13 cellular contexts compared by ENCODE assay signal in the genomic region with DNA sequence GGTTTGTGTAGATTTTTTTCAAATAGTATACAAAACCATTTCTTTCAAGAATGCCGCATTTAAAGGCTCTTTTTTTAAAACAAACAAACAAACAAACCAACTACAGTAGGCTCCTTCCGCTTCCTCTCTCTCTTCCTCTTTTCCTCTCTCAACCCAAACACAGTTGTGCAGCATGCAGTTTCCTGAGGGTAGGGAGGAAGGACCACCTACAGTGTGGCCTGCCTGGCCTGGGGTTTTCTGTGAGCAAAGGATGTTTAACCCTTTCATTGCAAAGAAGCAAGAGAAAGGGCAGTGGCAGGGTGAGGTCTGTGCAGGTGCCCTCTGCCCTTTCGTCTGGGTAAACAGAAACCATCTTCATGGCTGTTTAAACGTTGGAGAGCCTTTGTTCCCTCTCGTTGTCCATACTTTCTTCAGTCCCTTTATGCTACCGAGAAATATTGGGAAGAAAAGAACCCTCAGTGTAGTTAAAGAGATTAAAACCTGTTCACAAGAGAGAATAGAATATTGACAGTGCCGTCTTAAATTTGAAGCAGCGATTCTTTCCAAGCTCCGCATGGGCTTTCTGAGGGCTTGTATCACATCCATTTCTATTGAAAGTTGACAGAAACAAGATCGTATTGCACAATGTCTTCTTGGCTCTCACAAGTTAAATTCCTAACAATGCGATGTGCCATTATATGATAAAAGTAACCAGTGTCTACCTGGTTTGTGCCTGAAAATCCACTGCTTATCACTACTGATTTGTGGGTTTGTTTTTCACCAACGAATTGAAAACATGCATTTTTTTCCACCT.
DNase-seq lines count a peak whose midpoint lies in the region; ATAC-seq, FAIRE-seq and TF ChIP-seq lines count a peak whose summit lies in the region.
"Had no signal": no experiment of that assay in that cellular context is flagged by ENCODE, and none has a peak within 500 bp of the region (broad histone marks: within the 10 kb centered on the region; RNA-seq: fewer than 3 reads in every experiment).

No MANE protein-coding gene starts in this region.

- H3K27me3 Mint-ChIP-seq in activated T-cell treated with anti-CD3 and anti-CD28 coated beads, Interleukin-2, amount 50 U/mL, for 24 hours, result no peaks in the 10 kb centered on the region

- no TSS peak for BruUV-seq in HepG2 (replicated peaks; lab: Mats Ljungman, UMichigan)

- DNase-seq in NOMO-1 treated with dmso at 0.1 percent for 144 hours (lab: John Stamatoyannopoulos, UW; ENCODE audit: unreplicated experiment) (peak; percentile 6), HepG2 (ENCODE audit: low spot score) (no peak), HT-29 (ENCODE audit: low spot score) (no peak), activated gamma-delta T cell treated with Interleukin-2 at 50 U/mL for 16 hours (no peak)
- no peak for DNase-seq in activated T-cell treated with anti-CD3 and anti-CD28 coated beads, Interleukin-2, amount 50 U/mL, for 24 hours
- DNase-seq: activated CD4-positive, alpha-beta memory T cell treated with anti-CD3 and anti-CD28 coated beads, Interleukin-2, amount 10 ng/mL, durations not matched to agents 7 days and 5 days; effector memory CD4-positive, alpha-beta T cell; hippocampal formation; NCI-H510A had no signal

- no peaks in the 10 kb centered on the region for H3K27me3 ChIP-seq in HepG2 (ENCODE audit: control insufficient read depth in 1 of 2, insufficient read depth in 2 of 2, low read length in 2 of 2)

- TF ChIP-seq POLR2A in HepG2 (IDR thresholded peaks at IDR 0.05; ENCODE audit: insufficient read depth in 1 of 2, low read depth in 2 of 2, low read length in 2 of 2), result no peak

- intact Hi-C loops in HepG2 (cut with micrococcal nuclease; ENCODE audit: unreplicated experiment), result no loop called here

- no peaks in the 10 kb centered on the region for H3K36me3 Mint-ChIP-seq in activated T-cell treated with anti-CD3 and anti-CD28 coated beads, Interleukin-2, amount 50 U/mL, for 24 hours (ENCODE audit: low read depth)

- no peaks in the 10 kb centered on the region for H3K79me2 ChIP-seq in HepG2 (ENCODE audit: insufficient read depth, low read length)

- H4K20me1 ChIP-seq in HepG2 (ENCODE audit: insufficient read depth, low read length), result no peaks in the 10 kb centered on the region

- H3K9ac ChIP-seq in HepG2 (ENCODE audit: insufficient read depth, low read depth, low read length), result no peak overlapping the region

- POLR2A ChIA-PET in HepG2 (lab: Yijun Ruan, JAX), result no interaction called here

- H2AFZ ChIP-seq in HepG2 (ENCODE audit: low read length), result no peak overlapping the region

- H3K9me3 ChIP-seq in HepG2 (ENCODE audit: low read length), result no peaks in the 10 kb centered on the region

- CTCF ChIA-PET in HepG2 (lab: Yijun Ruan, JAX; ENCODE audit: low intra/inter-chr PET ratio, low total read pairs), result no interaction called here

- H3K36me3 ChIP-seq in HepG2 (replicated peaks in 1 of 2; ENCODE audit: control insufficient read depth in 1 of 2, insufficient read depth in 2 of 2, low read length in 2 of 2), result no peaks in the 10 kb centered on the region

- no peak for TF ChIP-seq CTCF in HepG2 (CRISPR knock-in tag; IDR thresholded peaks at IDR 0.05)

- no peak for TF ChIP-seq RAD21 in HepG2 (CRISPR knock-in tag; IDR thresholded peaks at IDR 0.05)

- H3K27ac ChIP-seq in HepG2 (ENCODE audit: extremely low read length, insufficient read depth, low read length), result no peak overlapping the region
- H3K27ac ChIP-seq: skin epidermis had no signal

- no peak overlapping the region for H3K4me3 ChIP-seq in HepG2 (replicated peaks in 1 of 3; ENCODE audit: insufficient read depth in 1 of 3, low read depth in 2 of 3, low read length in 3 of 3)
- H3K4me3 ChIP-seq: skin epidermis had no signal

- no peaks in the 10 kb centered on the region for H3K4me1 Mint-ChIP-seq in activated T-cell treated with anti-CD3 and anti-CD28 coated beads, Interleukin-2, amount 50 U/mL, for 24 hours (ENCODE audit: low read depth)
- H3K4me1 Mint-ChIP-seq: activated CD4-positive, alpha-beta memory T cell treated with anti-CD3 and anti-CD28 coated beads, Interleukin-2, amount 10 ng/mL, durations not matched to agents 7 days and 5 days had no signal

- ATAC-seq in GM18873 (IDR thresholded peaks at IDR 0.05; ENCODE audit: low FRiP score, unreplicated experiment), result peak; percentile 58
- ATAC-seq in HG02610 (IDR thresholded peaks at IDR 0.05; ENCODE audit: unreplicated experiment), result peak; percentile 62
- ATAC-seq in HepG2, result no peak
- no peak for ATAC-seq in esophagus mucosa

- WGBS in HepG2 (ENCODE audit: low lambda C conversion rate), result 84% methylated on average over 12 of the region's 12 CpGs

- in situ Hi-C loops in HepG2 (cut with HindIII; ENCODE audit: extremely low pct_ligation_motif_present, low pct_unique_long_range_greater_than_20kb), result no loop called here

- H3K4me3 Mint-ChIP-seq in activated T-cell treated with anti-CD3 and anti-CD28 coated beads, Interleukin-2, amount 50 U/mL, for 24 hours, result no peak overlapping the region
- H3K4me3 Mint-ChIP-seq: activated CD4-positive, alpha-beta memory T cell treated with anti-CD3 and anti-CD28 coated beads, Interleukin-2, amount 10 ng/mL, durations not matched to agents 7 days and 5 days had no signal

- H3K27ac Mint-ChIP-seq in activated T-cell treated with anti-CD3 and anti-CD28 coated beads, Interleukin-2, amount 50 U/mL, for 24 hours, result no peak overlapping the region
- H3K27ac Mint-ChIP-seq: activated CD4-positive, alpha-beta memory T cell treated with anti-CD3 and anti-CD28 coated beads, Interleukin-2, amount 10 ng/mL, durations not matched to agents 7 days and 5 days had no signal

- no peaks in the 10 kb centered on the region for H3K9me3 Mint-ChIP-seq in activated T-cell treated with anti-CD3 and anti-CD28 coated beads, Interleukin-2, amount 50 U/mL, for 24 hours
- H3K9me3 Mint-ChIP-seq: activated CD4-positive, alpha-beta memory T cell treated with anti-CD3 and anti-CD28 coated beads, Interleukin-2, amount 10 ng/mL, durations not matched to agents 7 days and 5 days had no signal

- no peak for TF ChIP-seq EP300 in HepG2 (IDR thresholded peaks at IDR 0.05; ENCODE audit: low read depth in 2 of 2, low read length in 2 of 2)
- TF ChIP-seq EP300 in HepG2 (CRISPR knock-in tag; IDR thresholded peaks at IDR 0.05; ENCODE audit: borderline replicate concordance), result no peak

- H3K4me2 ChIP-seq in HepG2 (ENCODE audit: low read depth, low read length), result no peak overlapping the region

- peaks cover 18% of the 10 kb centered on the region for H3K4me1 ChIP-seq in HepG2 (ENCODE audit: insufficient read depth, low read length)

- FAIRE-seq in HepG2 (lab: Jason Lieb, UNC), result peak; percentile 12

TF ChIP-seq in HepG2, 621 proteins besides CTCF, POLR2A, EP300 and RAD21:
- TF ChIP-seq CEBPB (IDR thresholded peaks at IDR 0.05; ENCODE audit: borderline replicate concordance, low read depth, low read length) (peak; percentile 97), ZNF652 (CRISPR knock-in tag; IDR thresholded peaks at IDR 0.05; ENCODE audit: borderline replicate concordance, low read depth) (peak; percentile 76), ZNF235 (CRISPR knock-in tag; IDR thresholded peaks at IDR 0.05; ENCODE audit: borderline replicate concordance) (no peak), CEBPG (CRISPR knock-in tag; IDR thresholded peaks at IDR 0.05) (peak; percentile 87), ZNF337 (CRISPR knock-in tag; IDR thresholded peaks at IDR 0.05; ENCODE audit: borderline replicate concordance, low read depth) (no peak)

Comparison
In these comparisons a context has a peak if more than half of its experiments do, and no peak if none do; other contexts are left out.
1. ATAC-seq: peak in GM18873 (single experiment) and HG02610 (single experiment); none in HepG2 (single experiment) and esophagus mucosa (single experiment).